32 cellular contexts compared by ENCODE assay signal in genomic region chr3:30350011-30350410, GRCh38.
DNase-seq lines count a peak whose midpoint lies in the region; ATAC-seq and TF ChIP-seq lines count a peak whose summit lies in the region.
"Had no signal": no experiment of that assay in that cellular context is flagged by ENCODE, and none has a peak within 500 bp of the region (broad histone marks: within the 10 kb centered on the region; RNA-seq: fewer than 3 reads in every experiment).

No MANE protein-coding gene starts in this region.

- H4K20me1 ChIP-seq in SK-N-SH (ENCODE audit: insufficient read depth) (no peaks in the 10 kb centered on the region), hepatocyte (ENCODE audit: insufficient read depth, poor library complexity, severe bottlenecking) (no peaks in the 10 kb centered on the region)

- TF ChIP-seq EP300 in SK-N-SH (IDR thresholded peaks at IDR 0.05; ENCODE audit: borderline replicate concordance in 1 of 2, low read depth in 1 of 2, low read length in 1 of 2), result no peak

- peaks cover 100% of the 10 kb centered on the region for H3K4me1 Mint-ChIP-seq in stimulated activated naive CD8-positive, alpha-beta T cell treated with anti-CD3 and anti-CD28 coated beads, Interleukin-15, amount 100 ng/mL, for 72 hours

- H3K9me2 ChIP-seq in SK-N-SH (no peaks in the 10 kb centered on the region), hepatocyte (replicated peaks; ENCODE audit: insufficient read depth) (no peaks in the 10 kb centered on the region)

- H3K27me3 Mint-ChIP-seq in stimulated activated naive CD8-positive, alpha-beta T cell treated with anti-CD3 and anti-CD28 coated beads, Interleukin-15, amount 100 ng/mL, for 72 hours, result no peaks in the 10 kb centered on the region
- H3K27me3 Mint-ChIP-seq: central memory CD8-positive, alpha-beta T cell; dendritic cell treated with granulocyte-macrophage colony-stimulating factor and Interleukin-4, amounts not matched to agents 40 ng/mL and 50 ng/mL, for 4 days had no signal

- TF ChIP-seq CTCF in SK-N-SH (IDR thresholded peaks at IDR 0.05) (no peak), hepatocyte (IDR thresholded peaks at IDR 0.05; ENCODE audit: poor library complexity) (no peak)

- H3K79me2 ChIP-seq in SK-N-SH (ENCODE audit: insufficient read depth), result no peaks in the 10 kb centered on the region
- no peaks in the 10 kb centered on the region for H3K79me2 ChIP-seq in hepatocyte

- H3K9me3 ChIP-seq in right cardiac atrium (ENCODE audit: control insufficient read depth, low read length), result no peaks in the 10 kb centered on the region
- no peaks in the 10 kb centered on the region for H3K9me3 ChIP-seq in SK-N-SH
- H3K9me3 ChIP-seq in hepatocyte (ENCODE audit: low read depth), result no peaks in the 10 kb centered on the region
- no peaks in the 10 kb centered on the region for H3K9me3 ChIP-seq in skeletal muscle tissue (ENCODE audit: control insufficient read depth in 3 of 3, low read length in 3 of 3)
- H3K9me3 ChIP-seq: esophagus squamous epithelium, gastroesophageal sphincter, testis had no signal

- POLR2A ChIA-PET in SK-N-SH (lab: Yijun Ruan, JAX), result no interaction called here

- H3K4me2 ChIP-seq in SK-N-SH (no peak overlapping the region), hepatocyte (no peak overlapping the region)

- H3K4me1 ChIP-seq in right cardiac atrium (ENCODE audit: control insufficient read depth, insufficient read depth, low read length) (peaks cover 5% of the 10 kb centered on the region), SK-N-SH (ENCODE audit: control insufficient read depth in 1 of 2, insufficient read depth in 2 of 2, low read depth in 1 of 2, low read length in 1 of 2) (peaks cover 6 to 79% of the 10 kb centered on the region in 2 experiments), hepatocyte (ENCODE audit: insufficient read depth) (peaks cover 8% of the 10 kb centered on the region), skeletal muscle tissue (ENCODE audit: control insufficient read depth in 3 of 3, insufficient read depth in 3 of 3, low read length in 3 of 3) (peaks cover 13 to 15% (median 14%) of the 10 kb centered on the region in 3 donors)

- peaks cover 50% of the 10 kb centered on the region for H3F3A ChIP-seq in SK-N-SH (replicated peaks; ENCODE audit: insufficient read depth)

- H3K9me3 Mint-ChIP-seq in stimulated activated naive CD8-positive, alpha-beta T cell treated with anti-CD3 and anti-CD28 coated beads, Interleukin-15, amount 100 ng/mL, for 72 hours, result no peaks in the 10 kb centered on the region
- H3K9me3 Mint-ChIP-seq: activated naive CD8-positive, alpha-beta T cell treated with anti-CD3 and anti-CD28 coated beads, Interleukin-2, amount 50 U/mL, for 24 hours; central memory CD8-positive, alpha-beta T cell; dendritic cell treated with granulocyte-macrophage colony-stimulating factor and Interleukin-4, amounts not matched to agents 40 ng/mL and 50 ng/mL, for 4 days; endodermal cell; memory B cell had no signal

- peak overlapping the region; percentile 58 for H2AFZ ChIP-seq in SK-N-SH (ENCODE audit: low read depth)
- peak overlapping the region; percentile 25 for H2AFZ ChIP-seq in hepatocyte

- TF ChIP-seq RAD21 in SK-N-SH (IDR thresholded peaks at IDR 0.05; ENCODE audit: low read length), result no peak

- DNase-seq in Right ventricle myocardium superior (no peak), right cardiac atrium (no peak), SK-N-SH (no peak), hepatocyte (ENCODE audit: low spot score) (no peak)
- no peak for DNase-seq in stimulated activated naive CD8-positive, alpha-beta T cell treated with anti-CD3 and anti-CD28 coated beads, Interleukin-15, amount 100 ng/mL, for 72 hours
- DNase-seq: activated CD4-positive, alpha-beta T cell treated with anti-CD3 and anti-CD28 coated beads, Interleukin-2, amount 50 U/mL, for 48 hours; activated gamma-delta T cell treated with Interleukin-2 at 50 U/mL for 16 hours; activated naive CD8-positive, alpha-beta T cell treated with anti-CD3 and anti-CD28 coated beads, Interleukin-2, amount 50 U/mL, for 24 hours; activated T-cell treated with anti-CD3 and anti-CD28 coated beads, Interleukin-2, amount 50 U/mL, for 48 hours; AML-193; Calu3; CD4-positive, CD25-positive, alpha-beta regulatory T cell; DMS79; endodermal cell; esophagus squamous epithelium; GDM1; hypothalamus; NCI-H1048; NCI-H1694 treated with DMSO at 0.1 percent for 48 hours; NCI-H446; posterior cingulate gyrus; RPMI8226; stimulated activated naive CD4-positive, alpha-beta T cell; testis had no signal

- H3K4me3 Mint-ChIP-seq in stimulated activated naive CD8-positive, alpha-beta T cell treated with anti-CD3 and anti-CD28 coated beads, Interleukin-15, amount 100 ng/mL, for 72 hours, result no peak overlapping the region
- H3K4me3 Mint-ChIP-seq: activated naive CD8-positive, alpha-beta T cell treated with anti-CD3 and anti-CD28 coated beads, Interleukin-2, amount 50 U/mL, for 24 hours; central memory CD8-positive, alpha-beta T cell; dendritic cell treated with granulocyte-macrophage colony-stimulating factor and Interleukin-4, amounts not matched to agents 40 ng/mL and 50 ng/mL, for 4 days; endodermal cell; memory B cell had no signal

- intact Hi-C loops in Right ventricle myocardium superior (cut with DNase I) (loop anchor here (10.0 kb wide), 1 partner anchor 255 kb away; the partner anchor contains the start of gene TGFBR2), right cardiac atrium (cut with DNase I) (no loop called here)

- H3K36me3 ChIP-seq in SK-N-SH (replicated peaks in 1 of 2; ENCODE audit: control insufficient read depth in 1 of 2, insufficient read depth in 2 of 2, low read length in 1 of 2) (no peaks in the 10 kb centered on the region), hepatocyte (replicated peaks; ENCODE audit: insufficient read depth, low read depth) (no peaks in the 10 kb centered on the region), skeletal muscle tissue (ENCODE audit: control insufficient read depth in 3 of 3, insufficient read depth in 3 of 3, low read length in 3 of 3) (no peaks in the 10 kb centered on the region)
- H3K36me3 ChIP-seq: esophagus squamous epithelium, gastroesophageal sphincter had no signal

- ATAC-seq in Right ventricle myocardium superior (ENCODE audit: poor library complexity) (peak; percentile 25), right cardiac atrium (no peak), HG03108 (IDR thresholded peaks at IDR 0.05; ENCODE audit: unreplicated experiment) (no peak), HG03135 (IDR thresholded peaks at IDR 0.05; ENCODE audit: unreplicated experiment) (no peak)
- no peak for ATAC-seq in stimulated activated naive CD8-positive, alpha-beta T cell treated with anti-CD3 and anti-CD28 coated beads, Interleukin-15, amount 100 ng/mL, for 72 hours
- ATAC-seq: activated CD4-positive, CD25-positive, alpha-beta regulatory T cell treated with anti-CD3 and anti-CD28 coated beads, Interleukin-2, amount 50 U/mL, for 24 hours; activated naive CD8-positive, alpha-beta T cell treated with anti-CD3 and anti-CD28 coated beads, Interleukin-2, amount 50 U/mL, for 24 hours; gastroesophageal sphincter had no signal

- H3K9ac ChIP-seq in SK-N-SH, result no peak overlapping the region
- H3K9ac ChIP-seq in skeletal muscle tissue (ENCODE audit: low read depth in 1 of 3, low read length in 3 of 3), result no peak overlapping the region

- 56% methylated on average over 4 of the region's 4 CpGs for WGBS in right cardiac atrium
- 73% methylated on average over 4 of the region's 4 CpGs for WGBS in SK-N-SH (ENCODE audit: low lambda C conversion rate)
- 41% methylated on average over 4 of the region's 4 CpGs for WGBS in hepatocyte (ENCODE audit: low lambda C conversion rate, missing lambda C conversion rate)

- H3K27ac Mint-ChIP-seq in stimulated activated naive CD8-positive, alpha-beta T cell treated with anti-CD3 and anti-CD28 coated beads, Interleukin-15, amount 100 ng/mL, for 72 hours, result no peak overlapping the region
- H3K27ac Mint-ChIP-seq: dendritic cell treated with granulocyte-macrophage colony-stimulating factor and Interleukin-4, amounts not matched to agents 40 ng/mL and 50 ng/mL, for 4 days; endodermal cell; memory B cell had no signal

- H3K4me3 ChIP-seq in right cardiac atrium (ENCODE audit: low read length), result no peak overlapping the region
- no peak overlapping the region for H3K4me3 ChIP-seq in SK-N-SH (ENCODE audit: low read depth in 2 of 2, low read length in 1 of 2)
- H3K4me3 ChIP-seq in hepatocyte, result no peak overlapping the region
- H3K4me3 ChIP-seq in skeletal muscle tissue (ENCODE audit: low read length in 3 of 3), result no peak overlapping the region
- H3K4me3 ChIP-seq: esophagus squamous epithelium, gastroesophageal sphincter, testis had no signal

- no peak overlapping the region for H3K27ac ChIP-seq in right cardiac atrium (ENCODE audit: low read length)
- H3K27ac ChIP-seq in SK-N-SH (ENCODE audit: low read depth in 2 of 2, low read length in 1 of 2), result peak overlapping the region in 1 of 2 experiments; percentile 97; a peak in 2 of 4 replicates
- no peak overlapping the region for H3K27ac ChIP-seq in hepatocyte
- H3K27ac ChIP-seq in skeletal muscle tissue (ENCODE audit: low read depth, low read length), result peak overlapping the region; percentile 3
- H3K27ac ChIP-seq: esophagus squamous epithelium, testis had no signal

- no peaks in the 10 kb centered on the region for H3K27me3 ChIP-seq in right cardiac atrium (ENCODE audit: control insufficient read depth, insufficient read depth)
- H3K27me3 ChIP-seq in SK-N-SH (ENCODE audit: insufficient read depth), result no peaks in the 10 kb centered on the region
- no peaks in the 10 kb centered on the region for H3K27me3 ChIP-seq in hepatocyte
- H3K27me3 ChIP-seq in skeletal muscle tissue (ENCODE audit: control insufficient read depth in 3 of 3, insufficient read depth in 3 of 3, low read length in 3 of 3), result no peaks in the 10 kb centered on the region
- H3K27me3 ChIP-seq: esophagus squamous epithelium, gastroesophageal sphincter, testis had no signal

- CTCF ChIA-PET in SK-N-SH (lab: Yijun Ruan, JAX), result no interaction called here

TF ChIP-seq in SK-N-SH, 30 proteins besides CTCF, POLR2A, EP300 and RAD21:
- TF ChIP-seq POLR2AphosphoS5 (IDR thresholded peaks at IDR 0.05; ENCODE audit: low read depth, low read length) (no peak), SMC3 (IDR thresholded peaks at IDR 0.05; ENCODE audit: low read depth, low read length) (no peak), NFIC (IDR thresholded peaks at IDR 0.05; ENCODE audit: borderline replicate concordance) (no peak)
